In genomic region chr21:32334980-32335471, GRCh38 we compare ENCODE assay signal across 18 cellular contexts. TPM values are rescaled to one million over a fixed set of nuclear protein-coding genes. Genes with fewer than 3 reads are reported as not detected.
A peak's percentile ranks its signal among the peaks of the same experiment; 100 is the strongest.
DNase-seq lines count a peak whose midpoint lies in the region; ATAC-seq, FAIRE-seq and TF ChIP-seq lines count a peak whose summit lies in the region.
"Had no signal": no experiment of that assay in that cellular context is flagged by ENCODE, and none has a peak within 500 bp of the region (broad histone marks: within the 10 kb centered on the region; RNA-seq: fewer than 3 reads in every experiment).

No MANE protein-coding gene starts in this region.

- peak overlapping the region; percentile 17 for H3K27ac Mint-ChIP-seq in type B pancreatic cell
- H3K27ac Mint-ChIP-seq: stimulated activated naive CD8-positive, alpha-beta T cell treated with anti-CD3 and anti-CD28 coated beads, Interleukin-15, Interleukin-2, amounts not matched to agents 100 ng/mL and 50 ng/mL, for 24 hours; T-helper 2 cell treated with Interferon-gamma antibody and Interleukin-4, amounts not matched to agents 5 μg/mL and 100 μg/mL, for 36 hours had no signal

- H3K27ac ChIP-seq in left ventricle myocardium inferior (replicated peaks) = peak overlapping the region; percentile 44

- intact Hi-C loops in left ventricle myocardium inferior (cut with micrococcal nuclease) = no loop called here
- intact Hi-C loops in left ventricle myocardium superior (cut with micrococcal nuclease) = no loop called here

- peaks cover 3% of the 10 kb centered on the region for H3K9me3 Mint-ChIP-seq in type B pancreatic cell
- H3K9me3 Mint-ChIP-seq: stimulated activated naive CD8-positive, alpha-beta T cell treated with anti-CD3 and anti-CD28 coated beads, Interleukin-15, Interleukin-2, amounts not matched to agents 100 ng/mL and 50 ng/mL, for 24 hours; T-helper 2 cell treated with Interferon-gamma antibody and Interleukin-4, amounts not matched to agents 5 μg/mL and 100 μg/mL, for 36 hours had no signal

- no peak for ATAC-seq in left ventricle myocardium superior

- no peak for TF ChIP-seq POLR2A in GM12891 (IDR thresholded peaks at IDR 0.05; ENCODE audit: low read depth, low read length)

- DNase-seq in left ventricle myocardium inferior = no peak
- DNase-seq in left ventricle myocardium superior = no peak
- DNase-seq in cerebellar cortex (ENCODE audit: low spot score) = peak; percentile 83
- peak; percentile 74 for DNase-seq in medulla oblongata (ENCODE audit: extremely low spot score)
- DNase-seq in type B pancreatic cell (ENCODE audit: extremely low spot score, unreplicated experiment) = no peak
- no peak for DNase-seq in GM12891 (ENCODE audit: insufficient read length, low spot score)
- DNase-seq in activated naive CD4-positive, alpha-beta T cell (lab: John Stamatoyannopoulos, UW) = no peak
- DNase-seq in ecto neural progenitor cell (ENCODE audit: low spot score) = no peak
- DNase-seq: NCI-H1436 treated with DMSO at 0.1 percent for 48 hours, OCI-M1 had no signal

- H3K36me3 ChIP-seq in left ventricle myocardium inferior = peaks cover 88% of the 10 kb centered on the region

- no peak overlapping the region for H3K4me3 Mint-ChIP-seq in type B pancreatic cell
- H3K4me3 Mint-ChIP-seq: stimulated activated naive CD8-positive, alpha-beta T cell treated with anti-CD3 and anti-CD28 coated beads, Interleukin-15, Interleukin-2, amounts not matched to agents 100 ng/mL and 50 ng/mL, for 24 hours; T-helper 2 cell treated with Interferon-gamma antibody and Interleukin-4, amounts not matched to agents 5 μg/mL and 100 μg/mL, for 36 hours had no signal

- TF ChIP-seq CTCF in left ventricle myocardium inferior (IDR thresholded peaks at IDR 0.05; ENCODE audit: borderline replicate concordance) (no peak), type B pancreatic cell (conservative IDR thresholded peaks at IDR 0.05) (no peak)

- H3K4me1 Mint-ChIP-seq in type B pancreatic cell (ENCODE audit: unreplicated experiment) = peaks cover 33% of the 10 kb centered on the region

- H3K36me3 Mint-ChIP-seq in type B pancreatic cell = peaks cover 37% of the 10 kb centered on the region

- no peak overlapping the region for H3K4me3 ChIP-seq in left ventricle myocardium inferior

- peaks cover under 1% of the 10 kb centered on the region for H3K4me1 ChIP-seq in left ventricle myocardium inferior

- H3K27me3 ChIP-seq in left ventricle myocardium inferior (ENCODE audit: low read depth) = no peaks in the 10 kb centered on the region

- FAIRE-seq in GM12891 (lab: Jason Lieb, UNC) = no peak
- FAIRE-seq: endothelial cell of umbilical vein, islet of Langerhans had no signal

- H3K27me3 Mint-ChIP-seq in type B pancreatic cell = no peaks in the 10 kb centered on the region
- H3K27me3 Mint-ChIP-seq: stimulated activated naive CD8-positive, alpha-beta T cell treated with anti-CD3 and anti-CD28 coated beads, Interleukin-15, Interleukin-2, amounts not matched to agents 100 ng/mL and 50 ng/mL, for 24 hours had no signal

- H3K9me3 ChIP-seq in left ventricle myocardium inferior (replicated peaks) = no peaks in the 10 kb centered on the region

TF ChIP-seq in GM12891, 5 proteins besides CTCF, POLR2A, EP300 and RAD21:
- TF ChIP-seq POU2F2 (IDR thresholded peaks at IDR 0.05; ENCODE audit: low read depth, low read length) (no peak), PAX5 (IDR thresholded peaks at IDR 0.05; ENCODE audit: insufficient read depth, low read length, severe bottlenecking) (no peak), POLR2AphosphoS5 (IDR thresholded peaks at IDR 0.05; ENCODE audit: low read depth, low read length) (no peak), SPI1 (IDR thresholded peaks at IDR 0.05; ENCODE audit: low read depth, low read length) (no peak), TAF1 (IDR thresholded peaks at IDR 0.05; ENCODE audit: low read depth, low read length) (no peak)

RNA-seq across cellular contexts. Expression of gene MRAP, which starts 36.4 kb away (rescaled TPM):
- total RNA-seq in left ventricle myocardium inferior (not detected), left ventricle myocardium superior (0.37 TPM), type B pancreatic cell (ENCODE audit: low replicate concordance) (not detected in 2 replicates)
- polyA plus RNA-seq in GM12891 (2012; ENCODE audit: low read depth, missing spikeins) = not detected
- total RNA-seq: A673; activated CD8-positive, alpha-beta memory T cell treated with anti-CD3 and anti-CD28 coated beads for 36 hours; Daoy; endothelial cell of umbilical vein had no signal
- polyA plus RNA-seq: endothelial cell of umbilical vein, neural cell had no signal

RNA-seq across cellular contexts. Expression of gene MIS18A, which starts 56.2 kb away (rescaled TPM):
- 3.2 TPM for total RNA-seq in left ventricle myocardium inferior
- total RNA-seq in left ventricle myocardium superior = 2.6 TPM
- total RNA-seq in type B pancreatic cell (ENCODE audit: low replicate concordance) = 18.1 and 31.9 TPM in 2 replicates
- polyA plus RNA-seq in GM12891 (2012; ENCODE audit: low read depth, missing spikeins) = 13.6 TPM

RNA-seq across cellular contexts. Expression of gene URB1, which starts 57.8 kb away (rescaled TPM):
- 13.8 TPM for total RNA-seq in left ventricle myocardium inferior
- total RNA-seq in left ventricle myocardium superior = 11.9 TPM
- 18.5 and 19.9 TPM in 2 replicates for total RNA-seq in type B pancreatic cell (ENCODE audit: low replicate concordance)
- 5.3 TPM for polyA plus RNA-seq in GM12891 (2012; ENCODE audit: low read depth, missing spikeins)

Comparison
In these comparisons a context has a peak if more than half of its experiments do, and no peak if none do; other contexts are left out.
1. DNase-seq: peak in cerebellar cortex (single experiment) and medulla oblongata (single experiment); none in left ventricle myocardium inferior (single experiment), left ventricle myocardium superior (single experiment), type B pancreatic cell (single experiment), GM12891 (single experiment), activated naive CD4-positive, alpha-beta T cell (0 of 4) and ecto neural progenitor cell (single experiment).